1 cellular context compared by ENCODE assay signal in the genomic region with DNA sequence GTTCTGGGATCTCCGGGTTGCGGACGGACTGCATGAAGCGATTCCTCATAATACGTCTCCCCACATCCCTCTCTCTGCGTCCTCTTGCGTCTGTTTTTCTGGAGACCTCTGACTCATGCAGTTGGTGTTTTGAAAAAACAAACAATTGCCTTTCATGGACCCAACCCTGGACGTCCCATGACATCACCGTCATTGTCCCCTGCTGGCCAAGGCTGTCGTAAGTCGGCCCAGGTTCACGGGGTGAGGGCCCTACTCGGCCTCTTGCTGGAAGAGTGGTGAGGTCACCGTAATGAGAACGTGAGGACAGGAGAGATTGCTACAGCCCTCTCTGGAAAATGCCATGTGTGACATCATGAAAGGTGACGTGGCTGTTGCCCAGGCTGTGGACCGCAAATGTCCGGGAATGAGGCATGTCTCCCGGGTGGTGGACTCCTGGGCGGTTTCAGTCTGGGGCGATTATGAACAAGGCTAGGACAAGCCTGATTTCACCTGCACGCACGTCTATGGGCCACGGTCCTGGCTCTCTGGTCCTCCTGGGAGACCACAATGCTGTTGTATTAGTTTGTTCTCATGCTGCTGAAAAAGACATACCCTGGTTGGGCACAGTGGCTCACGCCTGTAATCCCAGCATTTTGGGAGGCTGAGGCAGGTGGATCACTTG.
TF ChIP-seq lines count a peak whose summit lies in the region.

No MANE protein-coding gene starts in this region.

TF ChIP-seq in HepG2, 621 proteins besides CTCF, POLR2A, EP300 and RAD21 (continued from another document and continues in another):
- TF ChIP-seq, protein P1, sequence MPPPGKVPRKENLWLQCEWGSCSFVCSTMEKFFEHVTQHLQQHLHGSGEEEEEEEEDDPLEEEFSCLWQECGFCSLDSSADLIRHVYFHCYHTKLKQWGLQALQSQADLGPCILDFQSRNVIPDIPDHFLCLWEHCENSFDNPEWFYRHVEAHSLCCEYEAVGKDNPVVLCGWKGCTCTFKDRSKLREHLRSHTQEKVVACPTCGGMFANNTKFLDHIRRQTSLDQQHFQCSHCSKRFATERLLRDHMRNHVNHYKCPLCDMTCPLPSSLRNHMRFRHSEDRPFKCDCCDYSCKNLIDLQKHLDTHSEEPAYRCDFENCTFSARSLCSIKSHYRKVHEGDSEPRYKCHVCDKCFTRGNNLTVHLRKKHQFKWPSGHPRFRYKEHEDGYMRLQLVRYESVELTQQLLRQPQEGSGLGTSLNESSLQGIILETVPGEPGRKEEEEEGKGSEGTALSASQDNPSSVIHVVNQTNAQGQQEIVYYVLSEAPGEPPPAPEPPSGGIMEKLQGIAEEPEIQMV (CRISPR knock-in tag; IDR thresholded peaks at IDR 0.05; ENCODE audit: low read depth): no peak
- TF ChIP-seq, protein P2, sequence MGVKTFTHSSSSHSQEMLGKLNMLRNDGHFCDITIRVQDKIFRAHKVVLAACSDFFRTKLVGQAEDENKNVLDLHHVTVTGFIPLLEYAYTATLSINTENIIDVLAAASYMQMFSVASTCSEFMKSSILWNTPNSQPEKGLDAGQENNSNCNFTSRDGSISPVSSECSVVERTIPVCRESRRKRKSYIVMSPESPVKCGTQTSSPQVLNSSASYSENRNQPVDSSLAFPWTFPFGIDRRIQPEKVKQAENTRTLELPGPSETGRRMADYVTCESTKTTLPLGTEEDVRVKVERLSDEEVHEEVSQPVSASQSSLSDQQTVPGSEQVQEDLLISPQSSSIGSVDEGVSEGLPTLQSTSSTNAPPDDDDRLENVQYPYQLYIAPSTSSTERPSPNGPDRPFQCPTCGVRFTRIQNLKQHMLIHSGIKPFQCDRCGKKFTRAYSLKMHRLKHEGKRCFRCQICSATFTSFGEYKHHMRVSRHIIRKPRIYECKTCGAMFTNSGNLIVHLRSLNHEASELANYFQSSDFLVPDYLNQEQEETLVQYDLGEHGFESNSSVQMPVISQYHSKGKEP (CRISPR knock-in tag; IDR thresholded peaks at IDR 0.05): no peak
- peak; percentile 78 for TF ChIP-seq KAT8 (CRISPR knock-in tag; IDR thresholded peaks at IDR 0.05)
- TF ChIP-seq CEBPZ (IDR thresholded peaks at IDR 0.05; ENCODE audit: low read length): no peak
- TF ChIP-seq GLI4 (CRISPR knock-in tag; IDR thresholded peaks at IDR 0.05; ENCODE audit: borderline replicate concordance): no peak
- peak; percentile 89 for TF ChIP-seq CREM (IDR thresholded peaks at IDR 0.05)
- TF ChIP-seq CREM (CRISPR knock-in tag; IDR thresholded peaks at IDR 0.05): 0 out of 2 replicates have a peak, but pooled peaks have one; percentile 17
- TF ChIP-seq ZNF512B (CRISPR knock-in tag; IDR thresholded peaks at IDR 0.05; ENCODE audit: borderline replicate concordance): no peak
- TF ChIP-seq NR2C2 (CRISPR knock-in tag; IDR thresholded peaks at IDR 0.05; ENCODE audit: borderline replicate concordance): peak; percentile 86; the same call in 1 of the 2 replicates
- TF ChIP-seq GPN1 (CRISPR knock-in tag; IDR thresholded peaks at IDR 0.05; ENCODE audit: borderline replicate concordance): no peak
- TF ChIP-seq ZNF761 (CRISPR knock-in tag; conservative IDR thresholded peaks at IDR 0.05): no peak
- TF ChIP-seq FOXP1 (IDR thresholded peaks at IDR 0.05): no peak; the same call in 1 of the 2 replicates
- peak; percentile 69; the same call in 1 of the 2 replicates for TF ChIP-seq FOXP1 (CRISPR knock-in tag; IDR thresholded peaks at IDR 0.05)
- peak; percentile 97 for TF ChIP-seq HOXA3 (CRISPR knock-in tag; IDR thresholded peaks at IDR 0.05)
- TF ChIP-seq ZZZ3 (CRISPR knock-in tag; IDR thresholded peaks at IDR 0.05; ENCODE audit: borderline replicate concordance): 0 out of 2 replicates have a peak, but pooled peaks have one; percentile 48
- peak; percentile 63; the same call in 1 of the 2 replicates for TF ChIP-seq MXD1 (CRISPR knock-in tag; IDR thresholded peaks at IDR 0.05)
- no peak for TF ChIP-seq ZNF678 (CRISPR knock-in tag; IDR thresholded peaks at IDR 0.05)
- no peak for TF ChIP-seq POLR2G (IDR thresholded peaks at IDR 0.05; ENCODE audit: low read depth, low read length)
- no peak for TF ChIP-seq HMG20B (CRISPR knock-in tag; conservative IDR thresholded peaks at IDR 0.05)
- TF ChIP-seq PHF5A (CRISPR knock-in tag; IDR thresholded peaks at IDR 0.05; ENCODE audit: low read depth, unreplicated experiment): peak; percentile 86
- no peak for TF ChIP-seq ZNF382 (CRISPR knock-in tag; IDR thresholded peaks at IDR 0.05; ENCODE audit: borderline replicate concordance)
- TF ChIP-seq, protein P3, sequence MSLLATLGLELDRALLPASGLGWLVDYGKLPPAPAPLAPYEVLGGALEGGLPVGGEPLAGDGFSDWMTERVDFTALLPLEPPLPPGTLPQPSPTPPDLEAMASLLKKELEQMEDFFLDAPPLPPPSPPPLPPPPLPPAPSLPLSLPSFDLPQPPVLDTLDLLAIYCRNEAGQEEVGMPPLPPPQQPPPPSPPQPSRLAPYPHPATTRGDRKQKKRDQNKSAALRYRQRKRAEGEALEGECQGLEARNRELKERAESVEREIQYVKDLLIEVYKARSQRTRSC (CRISPR knock-in tag; IDR thresholded peaks at IDR 0.05; ENCODE audit: low read depth): no peak
- TF ChIP-seq, protein P4, sequence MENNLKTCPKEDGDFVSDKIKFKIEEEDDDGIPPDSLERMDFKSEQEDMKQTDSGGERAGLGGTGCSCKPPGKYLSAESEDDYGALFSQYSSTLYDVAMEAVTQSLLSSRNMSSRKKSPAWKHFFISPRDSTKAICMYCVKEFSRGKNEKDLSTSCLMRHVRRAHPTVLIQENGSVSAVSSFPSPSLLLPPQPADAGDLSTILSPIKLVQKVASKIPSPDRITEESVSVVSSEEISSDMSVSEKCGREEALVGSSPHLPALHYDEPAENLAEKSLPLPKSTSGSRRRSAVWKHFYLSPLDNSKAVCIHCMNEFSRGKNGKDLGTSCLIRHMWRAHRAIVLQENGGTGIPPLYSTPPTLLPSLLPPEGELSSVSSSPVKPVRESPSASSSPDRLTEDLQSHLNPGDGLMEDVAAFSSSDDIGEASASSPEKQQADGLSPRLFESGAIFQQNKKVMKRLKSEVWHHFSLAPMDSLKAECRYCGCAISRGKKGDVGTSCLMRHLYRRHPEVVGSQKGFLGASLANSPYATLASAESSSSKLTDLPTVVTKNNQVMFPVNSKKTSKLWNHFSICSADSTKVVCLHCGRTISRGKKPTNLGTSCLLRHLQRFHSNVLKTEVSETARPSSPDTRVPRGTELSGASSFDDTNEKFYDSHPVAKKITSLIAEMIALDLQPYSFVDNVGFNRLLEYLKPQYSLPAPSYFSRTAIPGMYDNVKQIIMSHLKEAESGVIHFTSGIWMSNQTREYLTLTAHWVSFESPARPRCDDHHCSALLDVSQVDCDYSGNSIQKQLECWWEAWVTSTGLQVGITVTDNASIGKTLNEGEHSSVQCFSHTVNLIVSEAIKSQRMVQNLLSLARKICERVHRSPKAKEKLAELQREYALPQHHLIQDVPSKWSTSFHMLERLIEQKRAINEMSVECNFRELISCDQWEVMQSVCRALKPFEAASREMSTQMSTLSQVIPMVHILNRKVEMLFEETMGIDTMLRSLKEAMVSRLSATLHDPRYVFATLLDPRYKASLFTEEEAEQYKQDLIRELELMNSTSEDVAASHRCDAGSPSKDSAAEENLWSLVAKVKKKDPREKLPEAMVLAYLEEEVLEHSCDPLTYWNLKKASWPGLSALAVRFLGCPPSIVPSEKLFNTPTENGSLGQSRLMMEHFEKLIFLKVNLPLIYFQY (CRISPR knock-in tag; IDR thresholded peaks at IDR 0.05; ENCODE audit: borderline replicate concordance): no peak
- TF ChIP-seq, protein P5, sequence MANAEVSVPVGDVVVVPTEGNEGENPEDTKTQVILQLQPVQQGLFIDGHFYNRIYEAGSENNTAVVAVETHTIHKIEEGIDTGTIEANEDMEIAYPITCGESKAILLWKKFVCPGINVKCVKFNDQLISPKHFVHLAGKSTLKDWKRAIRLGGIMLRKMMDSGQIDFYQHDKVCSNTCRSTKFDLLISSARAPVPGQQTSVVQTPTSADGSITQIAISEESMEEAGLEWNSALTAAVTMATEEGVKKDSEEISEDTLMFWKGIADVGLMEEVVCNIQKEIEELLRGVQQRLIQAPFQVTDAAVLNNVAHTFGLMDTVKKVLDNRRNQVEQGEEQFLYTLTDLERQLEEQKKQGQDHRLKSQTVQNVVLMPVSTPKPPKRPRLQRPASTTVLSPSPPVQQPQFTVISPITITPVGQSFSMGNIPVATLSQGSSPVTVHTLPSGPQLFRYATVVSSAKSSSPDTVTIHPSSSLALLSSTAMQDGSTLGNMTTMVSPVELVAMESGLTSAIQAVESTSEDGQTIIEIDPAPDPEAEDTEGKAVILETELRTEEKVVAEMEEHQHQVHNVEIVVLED (CRISPR knock-in tag; IDR thresholded peaks at IDR 0.05; ENCODE audit: borderline replicate concordance): peak; percentile 58; the same call in 1 of the 2 replicates
- TF ChIP-seq PRPF4 (IDR thresholded peaks at IDR 0.05; ENCODE audit: low read depth, low read length, poor library complexity, severe bottlenecking): no peak
- TF ChIP-seq, protein P6, sequence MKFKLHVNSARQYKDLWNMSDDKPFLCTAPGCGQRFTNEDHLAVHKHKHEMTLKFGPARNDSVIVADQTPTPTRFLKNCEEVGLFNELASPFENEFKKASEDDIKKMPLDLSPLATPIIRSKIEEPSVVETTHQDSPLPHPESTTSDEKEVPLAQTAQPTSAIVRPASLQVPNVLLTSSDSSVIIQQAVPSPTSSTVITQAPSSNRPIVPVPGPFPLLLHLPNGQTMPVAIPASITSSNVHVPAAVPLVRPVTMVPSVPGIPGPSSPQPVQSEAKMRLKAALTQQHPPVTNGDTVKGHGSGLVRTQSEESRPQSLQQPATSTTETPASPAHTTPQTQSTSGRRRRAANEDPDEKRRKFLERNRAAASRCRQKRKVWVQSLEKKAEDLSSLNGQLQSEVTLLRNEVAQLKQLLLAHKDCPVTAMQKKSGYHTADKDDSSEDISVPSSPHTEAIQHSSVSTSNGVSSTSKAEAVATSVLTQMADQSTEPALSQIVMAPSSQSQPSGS (CRISPR knock-in tag; IDR thresholded peaks at IDR 0.05): peak; percentile 96; the same call in 1 of the 2 replicates
- TF ChIP-seq ZNF737 (CRISPR knock-in tag; IDR thresholded peaks at IDR 0.05; ENCODE audit: borderline replicate concordance): no peak
- no peak for TF ChIP-seq GTF2F1 (IDR thresholded peaks at IDR 0.05; ENCODE audit: low read length)
- TF ChIP-seq SP5 (CRISPR knock-in tag; IDR thresholded peaks at IDR 0.05; ENCODE audit: borderline replicate concordance, low read depth): peak; percentile 27; the same call in 1 of the 2 replicates
